22 cellular contexts compared by ENCODE assay signal in genomic region chr7:28224172-28224571, GRCh38. TPM values are rescaled to one million over a fixed set of nuclear protein-coding genes. Genes with fewer than 3 reads are reported as not detected.
A peak's percentile ranks its signal among the peaks of the same experiment; 100 is the strongest.
DNase-seq lines count a peak whose midpoint lies in the region; ATAC-seq, FAIRE-seq and TF ChIP-seq lines count a peak whose summit lies in the region.
"Had no signal": no experiment of that assay in that cellular context is flagged by ENCODE, and none has a peak within 500 bp of the region (broad histone marks: within the 10 kb centered on the region; RNA-seq: fewer than 3 reads in every experiment).

No MANE protein-coding gene starts in this region.

- H3K4me2 ChIP-seq in SK-N-SH: no peak overlapping the region
- H3K4me2 ChIP-seq in H1 (ENCODE audit: insufficient read depth in 1 of 2, low read depth in 2 of 2, low read length in 2 of 2): no peak overlapping the region
- H3K4me2 ChIP-seq: A549; BLaER1 treated with 17β-estradiol and CSF1 and Interleukin-3, amounts not matched to agents 10 nM and 100 nM had no signal

- peak overlapping the region; percentile 86 for H4K91ac ChIP-seq in H1 (replicated peaks; ENCODE audit: insufficient read length, low read length)

- H3K27ac ChIP-seq in SK-N-SH (ENCODE audit: low read depth in 2 of 2, low read length in 1 of 2) (no peak overlapping the region), H1 (ENCODE audit: low read depth, low read length) (no peak overlapping the region)
- H3K27ac ChIP-seq: 22Rv1; A549; BLaER1 treated with 17β-estradiol and CSF1 and Interleukin-3, amounts not matched to agents 10 nM and 100 nM; C4-2B had no signal

- H2BK12ac ChIP-seq in H1 (ENCODE audit: low read depth, low read length): peak overlapping the region; percentile 41; the same call in 1 of the 2 replicates

- peaks cover 0 to 8% of the 10 kb centered on the region in 2 experiments; a peak in 1 of 4 replicates for H3K4me1 ChIP-seq in SK-N-SH (ENCODE audit: control insufficient read depth in 1 of 2, insufficient read depth in 2 of 2, low read depth in 1 of 2, low read length in 1 of 2)
- peaks cover 5 to 14% (median 10%) of the 10 kb centered on the region in 4 experiments; a peak in 5 of 7 replicates for H3K4me1 ChIP-seq in H1 (replicated peaks in 1 of 4; ENCODE audit: control insufficient read depth in 3 of 4, insufficient read depth in 4 of 4, low read length in 3 of 4)
- H3K4me1 ChIP-seq: A549; BLaER1 treated with 17β-estradiol and CSF1 and Interleukin-3, amounts not matched to agents 10 nM and 100 nM; Caco-2 had no signal

- H3K9me3 ChIP-seq in SK-N-SH (no peaks in the 10 kb centered on the region), H1 (ENCODE audit: insufficient read depth in 2 of 2, low read depth in 1 of 2, low read length in 1 of 2) (peaks cover 0 to 2% of the 10 kb centered on the region in 2 experiments; a peak in 1 of 4 replicates)
- H3K9me3 ChIP-seq: Caco-2 had no signal

- H2AFZ ChIP-seq in SK-N-SH (ENCODE audit: low read depth) (no peak overlapping the region), H1 (ENCODE audit: low read length) (peak overlapping the region; percentile 23; the same call in 1 of the 2 replicates)

- H3K36me3 ChIP-seq in SK-N-SH (replicated peaks in 1 of 2; ENCODE audit: control insufficient read depth in 1 of 2, insufficient read depth in 2 of 2, low read length in 1 of 2): no peaks in the 10 kb centered on the region
- no peaks in the 10 kb centered on the region for H3K36me3 ChIP-seq in H1 (ENCODE audit: control insufficient read depth in 2 of 4, insufficient read depth in 4 of 4, low read length in 3 of 4)
- H3K36me3 ChIP-seq: BLaER1 treated with 17β-estradiol and CSF1 and Interleukin-3, amounts not matched to agents 10 nM and 100 nM had no signal

- peak overlapping the region; percentile 48 for H2BK120ac ChIP-seq in H1 (replicated peaks; ENCODE audit: low read depth, low read length)

- TF ChIP-seq EP300 in SK-N-SH (IDR thresholded peaks at IDR 0.05; ENCODE audit: borderline replicate concordance in 1 of 2, low read depth in 1 of 2, low read length in 1 of 2): no peak
- no peak for TF ChIP-seq EP300 in H1 (IDR thresholded peaks at IDR 0.05; ENCODE audit: borderline replicate concordance in 1 of 2, low read depth in 2 of 2, low read length in 2 of 2)

- H3K4me3 ChIP-seq in SK-N-SH (ENCODE audit: low read depth in 2 of 2, low read length in 1 of 2) (no peak overlapping the region), H1 (ENCODE audit: extremely low read depth in 1 of 4, insufficient read depth in 2 of 4, low read depth in 3 of 4, low read length in 4 of 4) (no peak overlapping the region)
- H3K4me3 ChIP-seq: A549; BLaER1 treated with 17β-estradiol and CSF1 and Interleukin-3, amounts not matched to agents 10 nM and 100 nM had no signal

- H3K27me3 ChIP-seq in SK-N-SH (ENCODE audit: insufficient read depth) (no peaks in the 10 kb centered on the region), H1 (replicated peaks in 1 of 4; ENCODE audit: control insufficient read depth in 3 of 4, extremely low read depth in 1 of 4, insufficient read depth in 3 of 4, low read length in 3 of 4) (no peaks in the 10 kb centered on the region)
- H3K27me3 ChIP-seq: BLaER1 treated with 17β-estradiol and CSF1 and Interleukin-3, amounts not matched to agents 10 nM and 100 nM had no signal

- TF ChIP-seq CTCF in SK-N-SH (IDR thresholded peaks at IDR 0.05) (no peak), H1 (IDR thresholded peaks at IDR 0.05; ENCODE audit: control extremely low read depth in 1 of 3, insufficient read depth in 1 of 3, low read depth in 1 of 3, low read length in 3 of 3) (no peak)

- H3K79me2 ChIP-seq in SK-N-SH (ENCODE audit: insufficient read depth) (no peaks in the 10 kb centered on the region), H1 (ENCODE audit: control insufficient read depth in 1 of 2, insufficient read depth in 2 of 2, low read length in 2 of 2) (no peaks in the 10 kb centered on the region)

- no peak overlapping the region for H2BK5ac ChIP-seq in H1 (ENCODE audit: low read depth, low read length)

- no peak overlapping the region for H2AK5ac ChIP-seq in H1 (ENCODE audit: low read depth, low read length)

- no peak for ATAC-seq in SK-N-SH treated with all-trans-retinoic acid at 6 μM for 48 hours
- ATAC-seq in T-cell (replicated peaks in 1 of 4): no peak
- no peak for ATAC-seq in GM19328 (IDR thresholded peaks at IDR 0.05; ENCODE audit: unreplicated experiment)
- ATAC-seq: A549; CD8-positive, alpha-beta T cell had no signal

- H4K5ac ChIP-seq in H1 (ENCODE audit: insufficient read length, low read depth, low read length): no peak overlapping the region

- no peaks in the 10 kb centered on the region for H3K36me3 Mint-ChIP-seq in T-cell
- H3K36me3 Mint-ChIP-seq: CD8-positive, alpha-beta T cell had no signal

- H3K27ac Mint-ChIP-seq in T-cell: no peak overlapping the region
- H3K27ac Mint-ChIP-seq: B cell; CD4-positive, alpha-beta T cell; CD8-positive, alpha-beta T cell had no signal

- DNase-seq in SK-N-SH (peak; percentile 32), H1 (ENCODE audit: low read depth in 1 of 2, low spot score in 2 of 2) (no peak), erythroblast (lab: John Stamatoyannopoulos, UW) (peak; percentile 6 to 10), NCI-H1048 (lab: John Stamatoyannopoulos, UW) (no peak), T-cell (no peak)
- DNase-seq: AML-193; Caco-2; Calu3; CD4-positive, alpha-beta T cell; CD8-positive, alpha-beta T cell; DMS79 treated with DMSO at 0.1 percent for 48 hours; GF-D8 had no signal

- no peak overlapping the region for H3K18ac ChIP-seq in H1 (ENCODE audit: extremely low read depth, low read length)

- TF ChIP-seq RAD21 in SK-N-SH (IDR thresholded peaks at IDR 0.05; ENCODE audit: low read length) (no peak), H1 (IDR thresholded peaks at IDR 0.05 in 1 of 2, conservative IDR thresholded peaks at IDR 0.05 in 1 of 2; ENCODE audit: low read depth in 2 of 2, low read length in 2 of 2) (no peak)

- CTCF ChIA-PET in SK-N-SH (lab: Yijun Ruan, JAX) (no interaction called here), H1 (lab: Charles Lee; ENCODE audit: partially characterized antibody) (interaction anchor here (0.5 to 1.3 kb wide), 2 partner anchors 19 to 99 kb away, joined by 3 read pairs; no protein-coding TSS in a partner anchor), T-cell (lab: Charles Lee) (no interaction called here)

- TF ChIP-seq POLR2A in H1 (IDR thresholded peaks at IDR 0.05; ENCODE audit: control extremely low read depth in 1 of 2, low read depth in 2 of 2, low read length in 2 of 2) (no peak), erythroblast (IDR thresholded peaks at IDR 0.05; ENCODE audit: low read length) (no peak)

- H2BK20ac ChIP-seq in H1 (ENCODE audit: low read length): peak overlapping the region; percentile 62; the same call in 1 of the 2 replicates

- no peaks in the 10 kb centered on the region for H3K9me2 ChIP-seq in SK-N-SH

- no peaks in the 10 kb centered on the region for H3K79me1 ChIP-seq in H1 (ENCODE audit: low read depth, low read length)

- H4K20me1 ChIP-seq in SK-N-SH (ENCODE audit: insufficient read depth) (no peaks in the 10 kb centered on the region), H1 (replicated peaks in 1 of 2; ENCODE audit: control insufficient read depth in 1 of 2, insufficient read depth in 2 of 2, low read length in 2 of 2) (no peaks in the 10 kb centered on the region)
- H4K20me1 ChIP-seq: BLaER1 treated with 17β-estradiol and CSF1 and Interleukin-3, amounts not matched to agents 10 nM and 100 nM had no signal

- 12% methylated on average over 1 of the region's 1 CpG for WGBS in SK-N-SH (ENCODE audit: low lambda C conversion rate)
- 100% methylated on average over 1 of the region's 1 CpG; no CpG with 5 or more reads in 1 of the 2 experiments for WGBS in H1 (ENCODE audit: extremely low coverage in 1 of 2, insufficient coverage in 1 of 2, insufficient read length in 1 of 2, insufficient replicate concordance in 2 of 2, low coverage in 1 of 2, low lambda C conversion rate in 2 of 2, missing lambda C conversion rate in 1 of 2), 2 experiments

- POLR2A ChIA-PET in SK-N-SH (lab: Yijun Ruan, JAX): no interaction called here
- POLR2A ChIA-PET in H1 (lab: Charles Lee; ENCODE audit: partially characterized antibody): no interaction called here
- POLR2A ChIA-PET in T-cell (lab: Charles Lee): no interaction called here

- no peak overlapping the region for H4K8ac ChIP-seq in H1 (ENCODE audit: extremely low read depth, insufficient read depth, low read length)

- no peak overlapping the region for H3K9ac ChIP-seq in SK-N-SH
- no peak overlapping the region for H3K9ac ChIP-seq in H1 (replicated peaks in 1 of 4; ENCODE audit: extremely low read depth in 1 of 4, low read depth in 3 of 4, low read length in 3 of 4)
- H3K9ac ChIP-seq: BLaER1 treated with 17β-estradiol and CSF1 and Interleukin-3, amounts not matched to agents 10 nM and 100 nM had no signal

- H3K14ac ChIP-seq in H1 (ENCODE audit: insufficient read length): no peak overlapping the region

- FAIRE-seq in H1 (lab: Jason Lieb, UNC): no peak
- FAIRE-seq: A549, G401.6, GM12891, GM19239 had no signal

- H3K27me3 Mint-ChIP-seq in T-cell: peaks cover 0 to 10% of the 10 kb centered on the region in 2 donors
- H3K27me3 Mint-ChIP-seq: B cell had no signal

- no peak overlapping the region for H3K4me3 Mint-ChIP-seq in T-cell
- H3K4me3 Mint-ChIP-seq: B cell; CD4-positive, alpha-beta T cell; CD8-positive, alpha-beta T cell had no signal

- no peak overlapping the region for H3K56ac ChIP-seq in H1 (replicated peaks; ENCODE audit: insufficient read length, low read depth, low read length)

- H3K9me3 Mint-ChIP-seq in T-cell: no peaks in the 10 kb centered on the region
- H3K9me3 Mint-ChIP-seq: CD4-positive, alpha-beta T cell; CD8-positive, alpha-beta T cell had no signal

- H3K23me2 ChIP-seq in H1 (ENCODE audit: low read depth, low read length): no peaks in the 10 kb centered on the region

- 0 out of 2 replicates have a peak overlapping the region, but pooled peaks have one; percentile 13 for H2BK15ac ChIP-seq in H1 (ENCODE audit: low read length)

- no peaks in the 10 kb centered on the region for H3F3A ChIP-seq in SK-N-SH (replicated peaks; ENCODE audit: insufficient read depth)

- no peak overlapping the region for H3K23ac ChIP-seq in H1 (ENCODE audit: insufficient read length)

- H3K4ac ChIP-seq in H1 (replicated peaks; ENCODE audit: insufficient read length, low read depth, low read length): peak overlapping the region; percentile 27

- no peaks in the 10 kb centered on the region for H3K4me1 Mint-ChIP-seq in T-cell
- H3K4me1 Mint-ChIP-seq: B cell had no signal

RNA-seq across cellular contexts. Expression of gene JAZF1, which starts 43.6 kb away (rescaled TPM):
- polyA plus RNA-seq in SK-N-SH (2012; rRNA removed): 1.3 and 1.7 TPM in 2 replicates
- polyA plus RNA-seq in SK-N-SH (2012; cell fraction: cytosol; rRNA removed): 3.0 and 3.5 TPM in 2 replicates
- polyA plus RNA-seq in SK-N-SH (2012; cell fraction: nucleus; rRNA removed): 1.6 and 2.2 TPM in 2 replicates
- total RNA-seq in H1 (2021; fragmentation: NEBNext Ultra II Directional; extraction: Animal tissue kit (Norgen Biotek cat#: 25700)): 21.8 and 26.5 TPM in 2 replicates
- 2.6 and 4.9 TPM in 2 replicates for polyA plus RNA-seq in H1 (2011; rRNA removed)
- polyA plus RNA-seq in H1 (2011; cell fraction: cytosol; rRNA removed): 3.1 TPM
- 8.9 TPM for polyA plus RNA-seq in H1 (2011; cell fraction: nucleus; rRNA removed)
- 8.8 to 13.2 TPM (median 12.8 TPM) in 4 replicates for polyA plus RNA-seq in H1 (2012, experiment 1 of 2)
- 3.2 TPM for polyA plus RNA-seq in H1 (2012, experiment 2 of 2)
- 17.8 TPM for polyA plus RNA-seq in H1 (2013, experiment 1 of 2)
- 17.6 TPM for polyA plus RNA-seq in H1 (2013, experiment 2 of 2)
- polyA minus RNA-seq in H1 (2011; rRNA and poly(A)+ RNA removed): 6.1 and 8.4 TPM in 2 replicates
- 7.7 TPM for polyA minus RNA-seq in H1 (2011; cell fraction: cytosol; rRNA and poly(A)+ RNA removed)
- polyA minus RNA-seq in H1 (2011; cell fraction: nucleus; rRNA and poly(A)+ RNA removed): 14.0 TPM
- total RNA-seq in T-cell: 10 to 100 TPM in 4 of 5 donors, 1 to 10 TPM in 1; 9.6 to 22.1 (median 15.9) TPM

Comparison
In these comparisons a context has a peak if more than half of its experiments do, and no peak if none do; other contexts are left out.
1. DNase-seq: peak in SK-N-SH (single experiment) and erythroblast (2 of 2); none in H1 (0 of 2), NCI-H1048 (single experiment) and T-cell (0 of 34).